In the genomic region with DNA sequence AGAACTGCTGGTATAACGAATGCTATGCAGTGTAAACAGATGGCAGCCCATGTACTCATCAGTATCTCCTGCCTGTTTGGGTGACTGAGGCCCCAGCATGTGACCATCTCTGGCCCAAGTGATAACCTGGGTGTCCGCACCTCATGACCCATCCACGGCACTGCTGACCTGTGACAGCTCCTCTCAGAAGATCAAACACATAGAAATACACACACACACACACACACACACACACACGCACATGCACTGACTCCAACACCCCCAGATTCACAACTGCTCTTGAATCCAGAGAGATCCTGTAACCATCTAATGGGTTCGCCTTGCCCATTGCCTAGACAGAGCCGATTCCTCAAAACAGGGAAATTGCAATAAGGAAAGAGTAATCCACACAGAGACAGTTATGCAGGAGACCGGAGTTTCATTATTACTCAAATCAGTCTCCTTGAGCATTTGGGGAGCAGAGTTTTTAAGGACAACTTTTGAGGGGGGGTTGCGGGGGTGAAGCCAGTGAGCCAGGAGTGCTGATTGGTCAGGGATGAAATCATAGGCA, we compare ENCODE assay signal across 29 cellular contexts. TPM values are rescaled to one million over a fixed set of nuclear protein-coding genes. Genes with fewer than 3 reads are reported as not detected.
"Had no signal": no experiment of that assay in that cellular context is flagged by ENCODE, and none has a peak within 500 bp of the region (broad histone marks: within the 10 kb centered on the region; RNA-seq: fewer than 3 reads in every experiment).

No MANE protein-coding gene starts in this region.

- H3K4me1 ChIP-seq: ascending aorta, SJSA1 had no signal

- H3K27ac ChIP-seq: ascending aorta, cardiac muscle cell, SJSA1 had no signal

- DNase-seq: activated CD4-positive, alpha-beta T cell treated with anti-CD3 and anti-CD28 coated beads for 36 hours; activated CD4-positive, alpha-beta T cell treated with anti-CD3 and anti-CD28 coated beads, Interleukin-2, amount 10 ng/mL, durations not matched to agents 7 days and 5 days; activated CD4-positive, alpha-beta T cell treated with anti-CD3 and anti-CD28 coated beads, Interleukin-2, amount 50 U/mL, for 48 hours; activated CD8-positive, alpha-beta T cell treated with anti-CD3 and anti-CD28 coated beads, Interleukin-2, amount 10 ng/mL, durations not matched to agents 7 days and 5 days; activated gamma-delta T cell; activated naive CD4-positive, alpha-beta T cell treated with Interleukin-2 at 50 U/mL for 16 hours; activated naive CD8-positive, alpha-beta T cell treated with anti-CD3 and anti-CD28 coated beads, Interleukin-2, amount 10 ng/mL, durations not matched to agents 7 days and 5 days; activated T-cell treated with anti-CD3 and anti-CD28 coated beads, Interleukin-2, amount 50 U/mL, for 24 hours; amygdala; Karpas-422; KBM-7; NCI-H1105; NCI-H1417 treated with DMSO at 0.1 percent for 48 hours; NCI-H187 treated with DMSO at 0.1 percent for 48 hours; NCI-H2081 treated with DMSO at 0.1 percent for 48 hours; NCI-H345; NCI-H524 treated with DMSO at 0.1 percent for 48 hours; OCI-M1; SHP77 treated with DMSO at 0.1 percent for 48 hours; SK-N-SH had no signal

- H3K9me3 ChIP-seq: ascending aorta, SK-N-SH had no signal

- H3K36me3 ChIP-seq: ascending aorta, cardiac muscle cell, SJSA1 had no signal

- H3K4me2 ChIP-seq: SK-N-SH had no signal

- H3K27me3 ChIP-seq: ascending aorta, cardiac muscle cell had no signal

- H3K9ac ChIP-seq: SK-N-SH had no signal

- H3K4me3 ChIP-seq: ascending aorta, cardiac muscle cell, SJSA1 had no signal

- ATAC-seq: activated CD4-positive, alpha-beta T cell treated with anti-CD3 and anti-CD28 coated beads for 36 hours; activated CD4-positive, CD25-positive, alpha-beta regulatory T cell treated with anti-CD3 and anti-CD28 coated beads, Interleukin-2, amount 50 U/mL, for 24 hours; activated CD8-positive, alpha-beta T cell treated with anti-CD3 and anti-CD28 coated beads, Interleukin-2, amount 10 ng/mL, durations not matched to agents 7 days and 5 days; Panc1; WTC11 had no signal

RNA-seq across cellular contexts. Expression of gene PHOSPHO1, which starts 11.3 kb away (rescaled TPM):
- total RNA-seq: activated CD4-positive, alpha-beta T cell treated with anti-CD3 and anti-CD28 coated beads for 36 hours; activated CD4-positive, alpha-beta T cell treated with anti-CD3 and anti-CD28 coated beads, Interleukin-2, amount 10 ng/mL, durations not matched to agents 7 days and 5 days; activated CD8-positive, alpha-beta T cell treated with anti-CD3 and anti-CD28 coated beads, Interleukin-2, amount 10 ng/mL, durations not matched to agents 7 days and 5 days; activated naive CD8-positive, alpha-beta T cell treated with anti-CD3 and anti-CD28 coated beads, Interleukin-2, amount 10 ng/mL, durations not matched to agents 7 days and 5 days; activated T-helper 2 cell treated with anti-CD3 and anti-CD28 coated beads, Interferon-gamma antibody, Interleukin-2, Interleukin-4, amounts not matched to agents 10 μg/mL and 5 μg/mL and 100 μg/mL, durations not matched to agents 14 hours and 24 hours and 36 hours; ascending aorta; cardiac muscle cell; MCF 10A; NCI-H460 had no signal
- polyA plus RNA-seq: cardiac muscle cell, SK-N-SH had no signal

RNA-seq across cellular contexts. Expression of gene ABI3, which starts 31.3 kb away (rescaled TPM):
- total RNA-seq: MCF 10A, NCI-H460, SJSA1 had no signal
- polyA plus RNA-seq: cardiac muscle cell had no signal

RNA-seq across cellular contexts. Expression of gene GNGT2, which starts 31.5 kb away (rescaled TPM):
- total RNA-seq: ascending aorta, cardiac muscle cell, MCF 10A, NCI-H460, SJSA1 had no signal
- polyA plus RNA-seq: cardiac muscle cell had no signal
